8 cellular contexts compared by ENCODE assay signal in genomic region chr9:136545065-136545965, GRCh38. TPM values are rescaled to one million over a fixed set of nuclear protein-coding genes. Genes with fewer than 3 reads are reported as not detected.
DNase-seq lines count a peak whose midpoint lies in the region; ATAC-seq and TF ChIP-seq lines count a peak whose summit lies in the region.

No MANE protein-coding gene starts in this region.

- BruUV-seq in mammary epithelial cell (replicated peaks; lab: Mats Ljungman, UMichigan): TSS peak; percentile 51

- H3K9me3 ChIP-seq in mammary epithelial cell (replicated peaks; ENCODE audit: insufficient read depth, low read length) (no peaks in the 10 kb centered on the region), mesenchymal stem cell (ENCODE audit: control insufficient read depth, low read length) (no peaks in the 10 kb centered on the region)

- intact Hi-C loops in mammary epithelial cell (cut with micrococcal nuclease): loop anchor here (2.0 kb wide), 1 partner anchor 33 kb away; no protein-coding TSS in a partner anchor

- no peak overlapping the region for H4K8ac ChIP-seq in mesenchymal stem cell (ENCODE audit: low read length)

- peak overlapping the region; percentile 97 for H3K27ac ChIP-seq in VCaP
- H3K27ac ChIP-seq in mammary epithelial cell (ENCODE audit: insufficient read depth, low read depth, low read length): peak overlapping the region; percentile 70
- H3K27ac ChIP-seq in mesenchymal stem cell (ENCODE audit: low read length, poor library complexity, severe bottlenecking): no peak overlapping the region

- H2BK15ac ChIP-seq in mesenchymal stem cell (ENCODE audit: low read depth, poor library complexity, severe bottlenecking): no peak overlapping the region

- H3K4me2 ChIP-seq in mammary epithelial cell (ENCODE audit: insufficient read depth, low read depth, low read length) (no peak overlapping the region), mesenchymal stem cell (ENCODE audit: low read length, poor library complexity, severe bottlenecking) (peak overlapping the region; percentile 92)

- TF ChIP-seq CTCF in VCaP (conservative IDR thresholded peaks at IDR 0.05) (no peak), mammary epithelial cell (conservative IDR thresholded peaks at IDR 0.05 in 1 of 2, IDR thresholded peaks at IDR 0.05 in 1 of 2; ENCODE audit: extremely low read depth in 1 of 2, insufficient read depth in 1 of 2, low read depth in 1 of 2, low read length in 2 of 2) (no peak)

- H3K4me3 ChIP-seq in mammary epithelial cell (replicated peaks in 1 of 3; ENCODE audit: insufficient read depth in 1 of 3, low read depth in 2 of 3, low read length in 3 of 3) (peak overlapping the region; percentile 73 to 98 (median 86)), mesenchymal stem cell (ENCODE audit: insufficient read depth in 1 of 2, low read depth in 1 of 2, low read length in 2 of 2) (peak overlapping the region; percentile 79 to 81)

- H2BK5ac ChIP-seq in mesenchymal stem cell (ENCODE audit: low read depth, low read length, poor library complexity, severe bottlenecking): peak overlapping the region; percentile 26

- peak overlapping the region; percentile 94 for H3K4me3 Mint-ChIP-seq in stimulated activated naive CD8-positive, alpha-beta T cell treated with anti-CD3 and anti-CD28 coated beads, Interleukin-15, amount 100 ng/mL, for 72 hours

- H3K4me1 ChIP-seq in mammary epithelial cell (ENCODE audit: insufficient read depth, low read length): peaks cover 57% of the 10 kb centered on the region
- peaks cover 55% of the 10 kb centered on the region for H3K4me1 ChIP-seq in mesenchymal stem cell (ENCODE audit: control insufficient read depth, insufficient read depth, low read depth, low read length)

- in situ Hi-C loops in mammary epithelial cell (cut with MboI; ENCODE audit: low sequenced_read_pairs in 2 of 2): loop anchor here in 1 of 2 donors (5.0 kb wide), 1 partner anchor 77 kb away; no protein-coding TSS in a partner anchor

- H3K79me2 ChIP-seq in mammary epithelial cell (ENCODE audit: insufficient read depth, low read length): peaks cover 72% of the 10 kb centered on the region

- peaks cover 72% of the 10 kb centered on the region for H3K4me1 Mint-ChIP-seq in stimulated activated naive CD8-positive, alpha-beta T cell treated with anti-CD3 and anti-CD28 coated beads, Interleukin-15, amount 100 ng/mL, for 72 hours

- H3K27me3 ChIP-seq in mammary epithelial cell (ENCODE audit: insufficient read depth, low read length): no peaks in the 10 kb centered on the region
- H3K27me3 ChIP-seq in mesenchymal stem cell (ENCODE audit: control insufficient read depth in 1 of 2, insufficient read depth in 1 of 2, low read length in 2 of 2): no peaks in the 10 kb centered on the region

- H2BK120ac ChIP-seq in mesenchymal stem cell (ENCODE audit: low read depth, low read length): peak overlapping the region; percentile 68

- no peak overlapping the region for H4K91ac ChIP-seq in mesenchymal stem cell (ENCODE audit: low read length)

- H3K4ac ChIP-seq in mesenchymal stem cell (ENCODE audit: low read depth in 1 of 2, low read length in 2 of 2): peak overlapping the region in 1 of 2 experiments; percentile 88

- ATAC-seq in GM19035 (IDR thresholded peaks at IDR 0.05; ENCODE audit: unreplicated experiment): peak; percentile 28
- peak; percentile 4 for ATAC-seq in HG03103 (IDR thresholded peaks at IDR 0.05; ENCODE audit: low read depth, unreplicated experiment)
- peak; percentile 27 for ATAC-seq in stimulated activated naive CD8-positive, alpha-beta T cell treated with anti-CD3 and anti-CD28 coated beads, Interleukin-15, amount 100 ng/mL, for 72 hours

- H3K36me3 ChIP-seq in mammary epithelial cell (ENCODE audit: insufficient read depth, low read length) (peaks cover 13% of the 10 kb centered on the region), mesenchymal stem cell (ENCODE audit: control insufficient read depth in 1 of 2, insufficient read depth in 2 of 2, low read depth in 1 of 2, low read length in 2 of 2) (peaks cover 0 to 42% of the 10 kb centered on the region in 2 experiments)

- no peak overlapping the region for H2AK5ac ChIP-seq in mesenchymal stem cell (ENCODE audit: low read length, severe bottlenecking)

- peak overlapping the region; percentile 69 to 96 for H3K18ac ChIP-seq in mesenchymal stem cell (ENCODE audit: low read depth in 1 of 2, low read length in 2 of 2)

- dilution Hi-C loops in mammary epithelial cell (cut with HindIII; ENCODE audit: low sequenced_read_pairs): loop anchor here (5.0 to 10.0 kb wide), 2 partner anchors 57 to 129 kb away; no protein-coding TSS in a partner anchor

- peak overlapping the region; percentile 52 to 82 for H3K27ac Mint-ChIP-seq in stimulated activated naive CD8-positive, alpha-beta T cell treated with anti-CD3 and anti-CD28 coated beads, Interleukin-15, amount 100 ng/mL, for 72 hours

- peak overlapping the region in 1 of 2 experiments; percentile 76 for H2BK12ac ChIP-seq in mesenchymal stem cell (ENCODE audit: low read length in 2 of 2)

- H2AFZ ChIP-seq in mammary epithelial cell (ENCODE audit: low read depth, low read length): no peak overlapping the region
- H2AFZ ChIP-seq in mesenchymal stem cell (ENCODE audit: low read depth, low read length): no peak overlapping the region

- H3K23ac ChIP-seq in mesenchymal stem cell (ENCODE audit: low read length in 2 of 2): no peak overlapping the region

- DNase-seq in mammary epithelial cell (peak; percentile 25), mesenchymal stem cell (peak; percentile 32), mucosa of gallbladder (ENCODE audit: low spot score) (no peak), NCI-H345 (lab: John Stamatoyannopoulos, UW) (no peak)
- peak; percentile 70 to 75 for DNase-seq in stimulated activated naive CD8-positive, alpha-beta T cell treated with anti-CD3 and anti-CD28 coated beads, Interleukin-15, amount 100 ng/mL, for 72 hours

- no peaks in the 10 kb centered on the region for H3K27me3 Mint-ChIP-seq in stimulated activated naive CD8-positive, alpha-beta T cell treated with anti-CD3 and anti-CD28 coated beads, Interleukin-15, amount 100 ng/mL, for 72 hours

- no peaks in the 10 kb centered on the region for H3K9me3 Mint-ChIP-seq in stimulated activated naive CD8-positive, alpha-beta T cell treated with anti-CD3 and anti-CD28 coated beads, Interleukin-15, amount 100 ng/mL, for 72 hours

- peaks cover 14% of the 10 kb centered on the region for H4K20me1 ChIP-seq in mammary epithelial cell (ENCODE audit: insufficient read depth, low read length)

- CTCF ChIA-PET in mammary epithelial cell (lab: Charles Lee; ENCODE audit: low non-redundant PET): no interaction called here

- H3K9ac ChIP-seq in mammary epithelial cell (ENCODE audit: insufficient read depth, low read length) (peak overlapping the region; percentile 76), mesenchymal stem cell (ENCODE audit: low read length) (peak overlapping the region; percentile 80)

- H3K14ac ChIP-seq in mesenchymal stem cell (ENCODE audit: low read length in 2 of 2): peak overlapping the region; percentile 68 to 91

- WGBS in mammary epithelial cell (ENCODE audit: low coverage, missing lambda C conversion rate): 2% methylated on average over 15 of the region's 114 CpGs
- under 1% methylated on average over 62 of the region's 114 CpGs for WGBS in mesenchymal stem cell

- H3K79me1 ChIP-seq in mesenchymal stem cell (replicated peaks; ENCODE audit: low read length, poor library complexity, severe bottlenecking): peaks cover 33% of the 10 kb centered on the region

RNA-seq across cellular contexts. Expression of gene NOTCH1, which starts 0.5 kb away (rescaled TPM):
- 100 to 1,000 TPM; 170 to 189 TPM for total RNA-seq in mammary epithelial cell
- 17.6 TPM for polyA plus RNA-seq in mammary epithelial cell
- polyA minus RNA-seq in mammary epithelial cell: 39.0 TPM
- polyA plus RNA-seq in mesenchymal stem cell (2013, experiment 1 of 2): 15.4 TPM
- 13.5 TPM for polyA plus RNA-seq in mesenchymal stem cell (2013, experiment 2 of 2)
- 51.6 TPM for total RNA-seq in mucosa of gallbladder

Comparison
In these comparisons a context has a peak if more than half of its experiments do, and no peak if none do; other contexts are left out.
1. DNase-seq: peak in mammary epithelial cell (single experiment), mesenchymal stem cell (single experiment) and stimulated activated naive CD8-positive, alpha-beta T cell treated with anti-CD3 and anti-CD28 coated beads, Interleukin-15, amount 100 ng/mL, for 72 hours (2 of 2); none in mucosa of gallbladder (single experiment) and NCI-H345 (single experiment).
2. Peak in every context shown above with its lines, with median percentiles within 50 percentile points of each other: ATAC-seq.